Comparison of ENCODE assay signal across 1 cellular context in genomic region chr11:72002841-72003775, GRCh38.
TF ChIP-seq lines count a peak whose summit lies in the region.

No MANE protein-coding gene starts in this region.

TF ChIP-seq in IMR-90, 13 proteins besides CTCF, POLR2A, EP300 and RAD21:
- no peak for TF ChIP-seq BHLHE40 (IDR thresholded peaks at IDR 0.05; ENCODE audit: low read depth, low read length)
- no peak for TF ChIP-seq RCOR1 (IDR thresholded peaks at IDR 0.05; ENCODE audit: insufficient replicate concordance, low read length)
- no peak for TF ChIP-seq SMC3 (IDR thresholded peaks at IDR 0.05; ENCODE audit: low read depth, low read length)
- TF ChIP-seq CHD1 (IDR thresholded peaks at IDR 0.05; ENCODE audit: low read depth, low read length) = no peak
- TF ChIP-seq MAZ (IDR thresholded peaks at IDR 0.05; ENCODE audit: borderline replicate concordance, low read depth, low read length) = no peak
- no peak for TF ChIP-seq MAFK (IDR thresholded peaks at IDR 0.05; ENCODE audit: low read depth, low read length)
- no peak for TF ChIP-seq NFE2L2 (IDR thresholded peaks at IDR 0.05; ENCODE audit: low read depth, low read length)
- TF ChIP-seq FOS (IDR thresholded peaks at IDR 0.05; ENCODE audit: low read depth, low read length) = no peak
- no peak for TF ChIP-seq ELK1 (IDR thresholded peaks at IDR 0.05; ENCODE audit: borderline replicate concordance, low read depth, low read length)
- TF ChIP-seq CEBPB (IDR thresholded peaks at IDR 0.05; ENCODE audit: low read depth, low read length) = no peak
- no peak for TF ChIP-seq RFX5 (IDR thresholded peaks at IDR 0.05; ENCODE audit: low read depth, low read length)
- TF ChIP-seq MXI1 (IDR thresholded peaks at IDR 0.05; ENCODE audit: borderline replicate concordance, low read depth, low read length) = no peak
- TF ChIP-seq USF2 (IDR thresholded peaks at IDR 0.05; ENCODE audit: low read depth, low read length) = no peak
